ENCODE assay signal across 1 cellular context in genomic region chr9:106936680-106937079, GRCh38.
TF ChIP-seq lines count a peak whose summit lies in the region.

No MANE protein-coding gene starts in this region.

TF ChIP-seq in GM23338, 12 proteins besides CTCF, POLR2A, EP300 and RAD21 (continued from another document):
- no peak for TF ChIP-seq ETS1 (IDR thresholded peaks at IDR 0.05)
- no peak for TF ChIP-seq STAT1 (IDR thresholded peaks at IDR 0.05; ENCODE audit: unreplicated experiment)
- TF ChIP-seq POLR2AphosphoS5 (IDR thresholded peaks at IDR 0.05; ENCODE audit: low read depth) = no peak
TF ChIP-seq in GM23338: peak in this region for 0.
